In genomic region chr12:102095677-102096263, GRCh38 we compare ENCODE assay signal across 8 cellular contexts. TPM values are rescaled to one million over a fixed set of nuclear protein-coding genes. Genes with fewer than 3 reads are reported as not detected.
DNase-seq lines count a peak whose midpoint lies in the region; ATAC-seq, FAIRE-seq and TF ChIP-seq lines count a peak whose summit lies in the region.

No MANE protein-coding gene starts in this region.

- peaks cover 16% of the 10 kb centered on the region for H3K36me3 ChIP-seq in BE2C
- peaks cover 0 to 18% (median 0%) of the 10 kb centered on the region in 4 donors for H3K36me3 ChIP-seq in right lobe of liver

- 96% methylated on average over 2 of the region's 2 CpGs for WGBS in right lobe of liver (ENCODE audit: insufficient coverage, low coverage, low lambda C conversion rate, missing lambda C conversion rate)
- 81% methylated on average over 2 of the region's 2 CpGs for WGBS in lower leg skin, 2 donors

- no peaks in the 10 kb centered on the region for H3K4me1 ChIP-seq in BE2C
- H3K4me1 ChIP-seq in right lobe of liver = no peaks in the 10 kb centered on the region

- no peaks in the 10 kb centered on the region for H3K27me3 ChIP-seq in BE2C
- H3K27me3 ChIP-seq in right lobe of liver = no peaks in the 10 kb centered on the region

- no peaks in the 10 kb centered on the region for H3K9me3 ChIP-seq in BE2C
- no peaks in the 10 kb centered on the region for H3K9me3 ChIP-seq in right lobe of liver

- ATAC-seq in right lobe of liver (peak in 3 of 4 donors; percentile 47 to 67 (median 50)), GM18870 (IDR thresholded peaks at IDR 0.05; ENCODE audit: unreplicated experiment) (no peak), HG03139 (IDR thresholded peaks at IDR 0.05; ENCODE audit: unreplicated experiment) (no peak)

- TF ChIP-seq CTCF in BE2C (IDR thresholded peaks at IDR 0.05; ENCODE audit: low read depth, low read length) (peak; percentile 59), NB4 (IDR thresholded peaks at IDR 0.05; ENCODE audit: low read depth, low read length) (peak; percentile 65), right lobe of liver (IDR thresholded peaks at IDR 0.05) (peak; percentile 13 to 38 (median 34)), lower leg skin (IDR thresholded peaks at IDR 0.05) (no peak)

- peak; percentile 65 for FAIRE-seq in GM18507 (lab: Jason Lieb, UNC)

- TF ChIP-seq POLR2A in NB4 (IDR thresholded peaks at IDR 0.05; ENCODE audit: extremely low read depth, insufficient read length) = no peak
- TF ChIP-seq POLR2A in right lobe of liver (IDR thresholded peaks at IDR 0.05) = no peak
- TF ChIP-seq POLR2A in lower leg skin (IDR thresholded peaks at IDR 0.05) = no peak

- no peak overlapping the region for H3K27ac ChIP-seq in right lobe of liver

- H3K4me3 ChIP-seq in BE2C (ENCODE audit: low read depth, low read length) (no peak overlapping the region), NB4 (ENCODE audit: low read depth, low read length) (no peak overlapping the region), right lobe of liver (no peak overlapping the region), lower leg skin (ENCODE audit: low read depth, poor library complexity, severe bottlenecking) (no peak overlapping the region)

- DNase-seq in BE2C = no peak
- DNase-seq in GM18507 (ENCODE audit: extremely low spot score, insufficient read length, low read depth) = no peak
- DNase-seq in NB4 (ENCODE audit: low read depth) = peak; percentile 49
- peak; percentile 55 for DNase-seq in amniotic epithelial cell (ENCODE audit: low read depth)
- no peak for DNase-seq in right lobe of liver
- DNase-seq in lower leg skin (ENCODE audit: low spot score in 2 of 2) = no peak

- intact Hi-C loops in right lobe of liver (cut with DNase I) = no loop called here
- intact Hi-C loops in lower leg skin (cut with DNase I; ENCODE audit: low total_unique reads) = no loop called here

RNA-seq across cellular contexts. Expression of gene NUP37, which starts 24.1 kb away (rescaled TPM):
- 23.7 TPM for polyA plus RNA-seq in BE2C (2012; ENCODE audit: insufficient read depth, insufficient read length, low read depth)
- total RNA-seq in right lobe of liver (1 to 10 TPM; 5.6 to 9.9 (median 7.0) TPM), lower leg skin (10 to 100 TPM; 12.9 to 28.9 (median 15.7) TPM)

RNA-seq across cellular contexts. Expression of gene PARPBP, which starts 24.2 kb away (rescaled TPM):
- polyA plus RNA-seq in BE2C (2012; ENCODE audit: insufficient read depth, insufficient read length, low read depth) = 5.4 TPM
- total RNA-seq in right lobe of liver (1 to 10 TPM in 3 of 6 experiments, under 1 TPM in 3; 0.33 to 2.8 (median 0.91) TPM), lower leg skin (1 to 10 TPM; 1.2 to 2.0 (median 1.6) TPM)

RNA-seq across cellular contexts. Expression of gene WASHC3, which starts 34.0 kb away (rescaled TPM):
- 16.6 TPM for polyA plus RNA-seq in BE2C (2012; ENCODE audit: insufficient read depth, insufficient read length, low read depth)
- total RNA-seq in right lobe of liver (10 to 100 TPM; 13.0 to 35.3 (median 22.6) TPM), lower leg skin (10 to 100 TPM; 33.5 to 74.7 (median 53.6) TPM)

Comparison
In these comparisons a context has a peak if more than half of its experiments do, and no peak if none do; other contexts are left out.
1. DNase-seq: peak in NB4 (single experiment) and amniotic epithelial cell (single experiment); none in BE2C (single experiment), GM18507 (single experiment), right lobe of liver (0 of 3) and lower leg skin (0 of 2).
2. CTCF ChIP-seq: peak in BE2C (single experiment), NB4 (single experiment) and right lobe of liver (4 of 4); none in lower leg skin (0 of 3).
3. ATAC-seq: peak in right lobe of liver (3 of 4); none in GM18870 (single experiment) and HG03139 (single experiment).